Comparison of ENCODE assay signal across 6 cellular contexts in the genomic region with DNA sequence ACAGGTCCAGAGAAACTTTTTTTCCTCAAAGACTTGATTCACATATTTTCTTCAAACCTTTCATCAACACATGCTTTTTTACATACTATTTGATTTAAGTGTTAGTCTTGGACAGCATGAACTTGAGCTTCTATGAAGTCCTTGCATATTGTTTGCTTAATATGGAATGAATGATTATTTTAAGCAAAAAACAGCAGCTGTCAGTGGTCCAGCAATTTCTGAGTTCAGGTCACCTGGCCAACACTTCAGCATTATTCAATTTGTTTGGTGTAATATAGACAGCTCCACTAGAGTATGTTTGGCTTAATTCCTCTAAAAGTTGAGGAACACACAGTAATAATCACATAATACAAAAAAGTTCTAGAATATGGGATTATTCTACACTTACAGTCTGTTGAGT.
"Had no signal": no experiment of that assay in that cellular context is flagged by ENCODE, and none has a peak within 500 bp of the region (broad histone marks: within the 10 kb centered on the region; RNA-seq: fewer than 3 reads in every experiment).

No MANE protein-coding gene starts in this region.

- H3K4me3 ChIP-seq: GM12878 had no signal

- ATAC-seq: GM12878 had no signal

- FAIRE-seq: GM12878, GM12892, GM18507, GM19239 had no signal

- DNase-seq: GDM1, GF-D8 had no signal
